In genomic region chr1:204685236-204686006, GRCh38 we compare ENCODE assay signal across 8 cellular contexts. TPM values are rescaled to one million over a fixed set of nuclear protein-coding genes. Genes with fewer than 3 reads are reported as not detected.
DNase-seq lines count a peak whose midpoint lies in the region; ATAC-seq and TF ChIP-seq lines count a peak whose summit lies in the region.

Gene LRRN2 (minus strand): TSS chr1:204685738. CDS start chr1:204619992, 65,746 bp downstream.

- H3K4me3 Mint-ChIP-seq in activated naive CD4-positive, alpha-beta T cell treated with anti-CD3 and anti-CD28 coated beads, Interleukin-2, amount 50 U/mL, for 24 hours: peak within 1 kb of the TSS; percentile 44
- peak within 1 kb of the TSS; percentile 85 to 91 (median 89) for H3K4me3 Mint-ChIP-seq in brain

- TF ChIP-seq CTCF in brain (conservative IDR thresholded peaks at IDR 0.05): no peak

- H3K36me3 Mint-ChIP-seq in activated naive CD4-positive, alpha-beta T cell treated with anti-CD3 and anti-CD28 coated beads, Interleukin-2, amount 50 U/mL, for 24 hours: no peaks in the 10 kb centered on the region
- peaks cover 4% of the 10 kb centered on the region for H3K36me3 Mint-ChIP-seq in brain

- peaks cover 17% of the 10 kb centered on the region for H3K27me3 Mint-ChIP-seq in activated naive CD4-positive, alpha-beta T cell treated with anti-CD3 and anti-CD28 coated beads, Interleukin-2, amount 50 U/mL, for 24 hours
- peaks cover 19% of the 10 kb centered on the region for H3K27me3 Mint-ChIP-seq in brain

- H3K27ac ChIP-seq in temporal lobe (ENCODE audit: low read depth, low read length): peak within 1 kb of the TSS; percentile 77

- no peak within 1 kb of the TSS for H3K27ac Mint-ChIP-seq in activated naive CD4-positive, alpha-beta T cell treated with anti-CD3 and anti-CD28 coated beads, Interleukin-2, amount 50 U/mL, for 24 hours
- peak within 1 kb of the TSS; percentile 82 to 98 (median 88) for H3K27ac Mint-ChIP-seq in brain

- peaks cover 10% of the 10 kb centered on the region for H3K4me1 Mint-ChIP-seq in activated naive CD4-positive, alpha-beta T cell treated with anti-CD3 and anti-CD28 coated beads, Interleukin-2, amount 50 U/mL, for 24 hours
- peaks cover 39% of the 10 kb centered on the region for H3K4me1 Mint-ChIP-seq in brain

- peak; percentile 72 for ATAC-seq in left lobe of liver

- no peak for DNase-seq in activated naive CD4-positive, alpha-beta T cell treated with anti-CD3 and anti-CD28 coated beads, Interleukin-2, amount 50 U/mL, for 16 hours
- no peak for DNase-seq in left lobe of liver (ENCODE audit: low spot score)
- no peak for DNase-seq in OCI-M1 (lab: John Stamatoyannopoulos, UW)
- no peak for DNase-seq in OCI-M2 (lab: John Stamatoyannopoulos, UW; ENCODE audit: unreplicated experiment)
- DNase-seq in dedifferentiated amniotic fluid mesenchymal stem cell (ENCODE audit: extremely low spot score): no peak

- no peaks in the 10 kb centered on the region for H3K9me3 Mint-ChIP-seq in activated naive CD4-positive, alpha-beta T cell treated with anti-CD3 and anti-CD28 coated beads, Interleukin-2, amount 50 U/mL, for 24 hours
- peaks cover 0 to 2% (median 0%) of the 10 kb centered on the region in 5 experiments for H3K9me3 Mint-ChIP-seq in brain

RNA-seq across cellular contexts. Expression of gene LRRN2, which starts in this region (rescaled TPM):
- 9.2 TPM for polyA plus RNA-seq in brain (ENCODE audit: insufficient read depth, low read depth, low replicate concordance)
- total RNA-seq in left lobe of liver (0.15 TPM), temporal lobe (11.8 TPM)

Comparison
In these comparisons a context has a peak if more than half of its experiments do, and no peak if none do; other contexts are left out.
1. RNA of gene LRRN2 (total RNA-seq): 11.8 TPM in temporal lobe (single experiment); 0.15 TPM in left lobe of liver (single experiment); every median in the first group is over 10 times any median in the second.
2. Peak in ATAC-seq in left lobe of liver; RNA of the gene not detected or under 1 TPM.